8 cellular contexts compared by ENCODE assay signal in the genomic region with DNA sequence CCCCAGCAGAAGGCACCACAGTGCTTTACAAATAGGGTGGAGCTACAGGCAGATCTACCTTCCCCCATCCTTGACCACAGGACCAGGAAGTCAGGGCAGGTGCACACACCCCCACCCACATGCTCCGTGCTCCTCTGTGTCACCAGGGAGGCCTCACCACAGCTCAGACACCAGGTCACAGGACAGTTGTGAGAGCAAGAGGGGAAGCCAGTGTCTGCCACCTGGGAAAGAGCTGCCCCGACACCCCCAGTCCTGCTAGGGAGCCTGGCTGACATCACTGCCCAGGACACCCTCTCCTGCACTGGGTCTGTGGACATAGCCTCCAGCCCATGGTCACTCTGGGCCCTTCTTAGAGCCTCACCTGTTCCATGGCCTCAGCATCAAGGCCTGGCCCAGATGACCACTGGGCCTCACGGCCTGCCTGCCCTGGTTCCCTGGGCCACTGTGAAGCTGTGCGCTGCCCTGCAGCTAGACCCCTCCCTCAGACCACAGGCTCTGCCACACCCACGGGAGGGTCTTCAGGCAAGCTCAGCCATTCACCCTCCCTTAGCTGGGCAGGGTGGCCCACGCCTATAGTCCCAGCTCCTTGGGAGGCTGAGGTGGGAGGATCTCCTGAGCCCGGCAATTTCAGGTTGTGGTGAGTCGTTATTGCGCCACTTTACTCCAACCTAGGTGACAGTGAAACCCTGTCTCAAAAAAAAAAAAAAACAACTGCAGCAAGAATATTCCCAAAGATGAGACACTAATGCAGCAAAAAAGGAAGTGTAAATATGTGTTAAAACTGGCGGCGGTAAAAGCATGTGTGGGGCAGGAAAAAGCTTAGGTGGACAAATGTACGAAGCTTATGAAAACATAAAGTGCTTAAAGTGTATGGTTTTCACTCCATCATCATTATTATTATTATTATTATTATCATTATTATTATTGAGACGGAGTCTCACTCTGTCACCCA. TPM values are rescaled to one million over a fixed set of nuclear protein-coding genes. Genes with fewer than 3 reads are reported as not detected.
A peak's percentile ranks its signal among the peaks of the same experiment; 100 is the strongest.
DNase-seq lines count a peak whose midpoint lies in the region; ATAC-seq and FAIRE-seq lines count a peak whose summit lies in the region.

No MANE protein-coding gene starts in this region.

- H3K36me3 Mint-ChIP-seq in activated CD4-positive, alpha-beta T cell treated with anti-CD3 and anti-CD28 coated beads, Interleukin-2, amount 10 ng/mL, durations not matched to agents 24 days and 14 days (ENCODE audit: low read depth), result peaks cover 42% of the 10 kb centered on the region

- no peaks in the 10 kb centered on the region for H3K27me3 Mint-ChIP-seq in activated CD4-positive, alpha-beta T cell treated with anti-CD3 and anti-CD28 coated beads, Interleukin-2, amount 10 ng/mL, durations not matched to agents 24 days and 14 days

- DNase-seq in CD1c-positive myeloid dendritic cell (ENCODE audit: extremely low spot score) (peak; percentile 20), HTR-8/SVneo (ENCODE audit: insufficient read length, low spot score) (no peak), left lobe of liver (ENCODE audit: low spot score) (no peak), DMS 273 (lab: John Stamatoyannopoulos, UW; ENCODE audit: unreplicated experiment) (no peak), GM03348 (ENCODE audit: low spot score) (no peak)
- DNase-seq in activated CD4-positive, alpha-beta T cell treated with anti-CD3 and anti-CD28 coated beads, Interleukin-2, amount 10 ng/mL, durations not matched to agents 24 days and 14 days, result peak; percentile 86

- H3K27ac Mint-ChIP-seq in activated CD4-positive, alpha-beta T cell treated with anti-CD3 and anti-CD28 coated beads, Interleukin-2, amount 10 ng/mL, durations not matched to agents 24 days and 14 days, result peak overlapping the region; percentile 26

- no peaks in the 10 kb centered on the region for H3K9me3 Mint-ChIP-seq in activated CD4-positive, alpha-beta T cell treated with anti-CD3 and anti-CD28 coated beads, Interleukin-2, amount 10 ng/mL, durations not matched to agents 24 days and 14 days

- intact Hi-C loops in activated CD4-positive, alpha-beta T cell treated with anti-CD3 and anti-CD28 coated beads, Interleukin-2, amount 10 ng/mL, durations not matched to agents 24 days and 14 days (cut with micrococcal nuclease), result no loop called here

- H3K4me1 Mint-ChIP-seq in activated CD4-positive, alpha-beta T cell treated with anti-CD3 and anti-CD28 coated beads, Interleukin-2, amount 10 ng/mL, durations not matched to agents 24 days and 14 days, result peaks cover 36% of the 10 kb centered on the region

- H3K4me3 Mint-ChIP-seq in activated CD4-positive, alpha-beta T cell treated with anti-CD3 and anti-CD28 coated beads, Interleukin-2, amount 10 ng/mL, durations not matched to agents 24 days and 14 days, result peak overlapping the region; percentile 12

- peak; percentile 38 for FAIRE-seq in HTR-8/SVneo (lab: Jason Lieb, UNC)

- ATAC-seq in GM19463 (IDR thresholded peaks at IDR 0.05; ENCODE audit: unreplicated experiment) (peak; percentile 82), left lobe of liver (peak; percentile 27), GM21723 (IDR thresholded peaks at IDR 0.05; ENCODE audit: unreplicated experiment) (no peak)

RNA-seq across cellular contexts. Expression of a gene that starts 14.2 kb away (rescaled TPM):
- total RNA-seq in activated CD4-positive, alpha-beta T cell treated with anti-CD3 and anti-CD28 coated beads, Interleukin-2, amount 10 ng/mL, durations not matched to agents 24 days and 14 days, result 88.9 and 89.8 TPM in 2 replicates
- 5.1 TPM for total RNA-seq in left lobe of liver

RNA-seq across cellular contexts. Expression of a gene that starts 14.4 kb away (rescaled TPM):
- 97.7 and 99.9 TPM in 2 replicates for total RNA-seq in activated CD4-positive, alpha-beta T cell treated with anti-CD3 and anti-CD28 coated beads, Interleukin-2, amount 10 ng/mL, durations not matched to agents 24 days and 14 days
- total RNA-seq in left lobe of liver, result 16.0 TPM

RNA-seq across cellular contexts. Expression of a gene that starts 33.2 kb away (rescaled TPM):
- total RNA-seq in activated CD4-positive, alpha-beta T cell treated with anti-CD3 and anti-CD28 coated beads, Interleukin-2, amount 10 ng/mL, durations not matched to agents 24 days and 14 days, result 0.26 and 0.76 TPM in 2 replicates
- 5.8 TPM for total RNA-seq in left lobe of liver

RNA-seq across cellular contexts. Expression of a gene that starts 38.8 kb away (rescaled TPM):
- total RNA-seq in activated CD4-positive, alpha-beta T cell treated with anti-CD3 and anti-CD28 coated beads, Interleukin-2, amount 10 ng/mL, durations not matched to agents 24 days and 14 days, result 68.4 and 72.6 TPM in 2 replicates
- 28.0 TPM for total RNA-seq in left lobe of liver

Comparison
In these comparisons a context has a peak if more than half of its experiments do, and no peak if none do; other contexts are left out.
1. DNase-seq: peak in CD1c-positive myeloid dendritic cell (single experiment) and activated CD4-positive, alpha-beta T cell treated with anti-CD3 and anti-CD28 coated beads, Interleukin-2, amount 10 ng/mL, durations not matched to agents 24 days and 14 days (single experiment); none in HTR-8/SVneo (single experiment), left lobe of liver (single experiment), DMS 273 (single experiment) and GM03348 (single experiment).
2. RNA of a gene that starts 14.2 kb away (total RNA-seq): 88.9 to 89.8 TPM in activated CD4-positive, alpha-beta T cell treated with anti-CD3 and anti-CD28 coated beads, Interleukin-2, amount 10 ng/mL, durations not matched to agents 24 days and 14 days; 5.1 TPM in left lobe of liver (single experiment); every median in the first group is over 10 times any median in the second.